1 cellular context compared by ENCODE assay signal in the genomic region with DNA sequence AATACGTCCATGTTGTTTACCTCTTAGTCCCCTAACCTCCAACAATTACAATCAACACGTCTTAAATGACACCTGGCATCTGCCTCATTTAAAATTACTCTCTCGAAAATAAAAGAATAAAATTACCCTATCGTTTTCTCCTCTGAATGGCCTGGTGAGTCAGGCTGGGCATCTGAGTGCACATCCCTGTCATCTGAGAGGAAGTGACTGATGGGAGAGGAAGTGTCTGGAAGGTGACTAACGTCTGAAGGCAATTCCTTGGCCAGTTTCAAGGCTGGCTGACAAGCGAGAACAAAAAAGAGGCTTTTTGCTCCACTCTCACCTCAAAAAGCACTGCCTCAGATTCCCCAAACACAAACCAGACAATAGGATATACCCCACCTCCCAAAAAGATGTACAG.
TF ChIP-seq lines count a peak whose summit lies in the region.

No MANE protein-coding gene starts in this region.

TF ChIP-seq in H1, 55 proteins besides CTCF, POLR2A, EP300 and RAD21 (continued from another document):
- TF ChIP-seq, protein P1, sequence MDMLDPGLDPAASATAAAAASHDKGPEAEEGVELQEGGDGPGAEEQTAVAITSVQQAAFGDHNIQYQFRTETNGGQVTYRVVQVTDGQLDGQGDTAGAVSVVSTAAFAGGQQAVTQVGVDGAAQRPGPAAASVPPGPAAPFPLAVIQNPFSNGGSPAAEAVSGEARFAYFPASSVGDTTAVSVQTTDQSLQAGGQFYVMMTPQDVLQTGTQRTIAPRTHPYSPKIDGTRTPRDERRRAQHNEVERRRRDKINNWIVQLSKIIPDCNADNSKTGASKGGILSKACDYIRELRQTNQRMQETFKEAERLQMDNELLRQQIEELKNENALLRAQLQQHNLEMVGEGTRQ (IDR thresholded peaks at IDR 0.05; ENCODE audit: low read length) = no peak
- TF ChIP-seq SIX5 (IDR thresholded peaks at IDR 0.05; ENCODE audit: low read depth, low read length) = no peak
- no peak for TF ChIP-seq JUN (IDR thresholded peaks at IDR 0.05; ENCODE audit: low read depth, low read length)
- no peak for TF ChIP-seq CEBPB (IDR thresholded peaks at IDR 0.05; ENCODE audit: low read depth, low read length)
- no peak for TF ChIP-seq KDM5A (IDR thresholded peaks at IDR 0.05; ENCODE audit: low read length)
- no peak for TF ChIP-seq EGR1 (IDR thresholded peaks at IDR 0.05; ENCODE audit: borderline replicate concordance, low read depth, low read length)
- no peak for TF ChIP-seq CTBP2 (IDR thresholded peaks at IDR 0.05; ENCODE audit: borderline replicate concordance, insufficient read depth, insufficient read length, low read length)
- no peak for TF ChIP-seq BACH1 (IDR thresholded peaks at IDR 0.05; ENCODE audit: low read length)
- no peak for TF ChIP-seq ZNF274 (IDR thresholded peaks at IDR 0.05; ENCODE audit: borderline replicate concordance, extremely low read depth, low read length)
- no peak for TF ChIP-seq TCF12 (IDR thresholded peaks at IDR 0.05; ENCODE audit: low read depth, low read length)
- no peak for TF ChIP-seq MAFK (IDR thresholded peaks at IDR 0.05; ENCODE audit: low read depth, low read length)
- TF ChIP-seq RFX5 (IDR thresholded peaks at IDR 0.05; ENCODE audit: borderline replicate concordance, low read depth, low read length) = no peak
- TF ChIP-seq SP4 (IDR thresholded peaks at IDR 0.05; ENCODE audit: low read length) = no peak
